In genomic region chr5:24788829-24789509, GRCh38 we compare ENCODE assay signal across 16 cellular contexts.
DNase-seq lines count a peak whose midpoint lies in the region; ATAC-seq, FAIRE-seq and TF ChIP-seq lines count a peak whose summit lies in the region.
"Had no signal": no experiment of that assay in that cellular context is flagged by ENCODE, and none has a peak within 500 bp of the region (broad histone marks: within the 10 kb centered on the region; RNA-seq: fewer than 3 reads in every experiment).

No MANE protein-coding gene starts in this region.

- no peak for FAIRE-seq in bronchial epithelial cell (lab: Jason Lieb, UNC)
- no peak for FAIRE-seq in D721Med (lab: Jason Lieb, UNC)

- H3K23ac ChIP-seq in mesendoderm (ENCODE audit: low read length), result no peak overlapping the region

- H2BK120ac ChIP-seq in mesendoderm (ENCODE audit: low read depth, low read length), result no peak overlapping the region

- DNase-seq in AG09309 (ENCODE audit: low read depth), result peak; percentile 23
- peak; percentile 94 for DNase-seq in M059J (ENCODE audit: low read depth)
- DNase-seq in bronchial epithelial cell (ENCODE audit: low read depth), result peak; percentile 2
- DNase-seq in mesendoderm, result peak; percentile 11
- DNase-seq in NCI-H446 treated with DMSO at 0.1 percent for 48 hours (lab: John Stamatoyannopoulos, UW), result no peak
- no peak for DNase-seq in D721Med (ENCODE audit: insufficient read length, low spot score)
- DNase-seq: activated CD8-positive, alpha-beta memory T cell treated with anti-CD3 and anti-CD28 coated beads, Interleukin-2, amount 50 U/mL, for 4 hours; Calu3; MV-4-11; posterior cingulate gyrus; stimulated activated CD4-positive, alpha-beta T cell treated with anti-CD3 and anti-CD28 coated beads, Interleukin-15, amount 100 ng/mL, for 24 hours; testis had no signal

- no peak overlapping the region for H2AK5ac ChIP-seq in mesendoderm (ENCODE audit: low read length)

- no peak for TF ChIP-seq CTCF in AG09309 (IDR thresholded peaks at IDR 0.05; ENCODE audit: control insufficient read depth, insufficient read depth, low read depth, low read length, missing control alignments)
- TF ChIP-seq CTCF in bronchial epithelial cell (IDR thresholded peaks at IDR 0.05; ENCODE audit: insufficient read depth, low read length, severe bottlenecking), result no peak
- TF ChIP-seq CTCF in D721Med (IDR thresholded peaks at IDR 0.05; ENCODE audit: insufficient read depth, missing control alignments), result no peak

- no peak overlapping the region for H3K56ac ChIP-seq in mesendoderm (ENCODE audit: low read length)

- ATAC-seq in HG03095 (IDR thresholded peaks at IDR 0.05; ENCODE audit: unreplicated experiment) (no peak), GM19463 (IDR thresholded peaks at IDR 0.05; ENCODE audit: unreplicated experiment) (no peak)
- ATAC-seq: activated naive CD4-positive, alpha-beta T cell treated with anti-CD3 and anti-CD28 coated beads, Interleukin-2, amount 50 U/mL, for 72 hours; WTC11 had no signal

- H3K27me3 ChIP-seq in bronchial epithelial cell (ENCODE audit: control insufficient read depth, insufficient read depth, low read length) (no peaks in the 10 kb centered on the region), mesendoderm (ENCODE audit: insufficient read depth, low read length, poor library complexity) (no peaks in the 10 kb centered on the region)
- H3K27me3 ChIP-seq: testis had no signal

- no peak overlapping the region for H4K5ac ChIP-seq in mesendoderm (ENCODE audit: low read length)

- no peak overlapping the region for H3K9ac ChIP-seq in mesendoderm (ENCODE audit: low read length)

- H2BK5ac ChIP-seq in mesendoderm (ENCODE audit: low read length), result no peak overlapping the region

- H3K79me1 ChIP-seq in mesendoderm (ENCODE audit: low read length), result no peaks in the 10 kb centered on the region

- no peaks in the 10 kb centered on the region for H3K36me3 ChIP-seq in bronchial epithelial cell (ENCODE audit: control insufficient read depth, insufficient read depth, low read length)
- H3K36me3 ChIP-seq in mesendoderm (ENCODE audit: control insufficient read depth, insufficient read depth, low read length), result no peaks in the 10 kb centered on the region

- H3K79me2 ChIP-seq in mesendoderm (ENCODE audit: control insufficient read depth, insufficient read depth, low read length), result no peaks in the 10 kb centered on the region

- no peak overlapping the region for H2BK15ac ChIP-seq in mesendoderm (replicated peaks; ENCODE audit: low read depth)

- no peak overlapping the region for H3K18ac ChIP-seq in mesendoderm (ENCODE audit: low read length)

- no CpG with 5 or more reads among the region's 2 CpGs for WGBS in mesendoderm (ENCODE audit: extremely low coverage, insufficient coverage, low lambda C conversion rate)

- H3K4ac ChIP-seq in mesendoderm (ENCODE audit: low read depth, low read length), result no peak overlapping the region

- no peaks in the 10 kb centered on the region for H3K4me1 ChIP-seq in mesendoderm (ENCODE audit: control insufficient read depth, low read depth, low read length)
- H3K4me1 ChIP-seq: testis had no signal

- H3K4me2 ChIP-seq in mesendoderm (ENCODE audit: low read length), result no peak overlapping the region

- H3K4me3 ChIP-seq in AG09309 (ENCODE audit: control insufficient read depth, low read depth, low read length) (no peak overlapping the region), bronchial epithelial cell (ENCODE audit: low read depth, low read length) (no peak overlapping the region), mesendoderm (ENCODE audit: low read length) (no peak overlapping the region)
- H3K4me3 ChIP-seq: testis had no signal

- no peak overlapping the region for H4K8ac ChIP-seq in mesendoderm (ENCODE audit: low read depth, low read length)

- H3K27ac ChIP-seq in mesendoderm (ENCODE audit: low read depth, low read length), result no peak overlapping the region
- H3K27ac ChIP-seq: testis had no signal

Comparison
In these comparisons a context has a peak if more than half of its experiments do, and no peak if none do; other contexts are left out.
1. DNase-seq: peak in AG09309 (single experiment), M059J (single experiment), bronchial epithelial cell (single experiment) and mesendoderm (single experiment); none in NCI-H446 treated with DMSO at 0.1 percent for 48 hours (single experiment) and D721Med (single experiment).